ENCODE assay signal across 8 cellular contexts in genomic region chr17:1708791-1709346, GRCh38. TPM values are rescaled to one million over a fixed set of nuclear protein-coding genes. Genes with fewer than 3 reads are reported as not detected.
DNase-seq lines count a peak whose midpoint lies in the region; ATAC-seq, FAIRE-seq and TF ChIP-seq lines count a peak whose summit lies in the region.
"Not testable (repeated sequence)": the region's sequence is repeated elsewhere in the genome, so short reads cannot be mapped to it uniquely, and the experiment has no call there.
"Had no signal": no experiment of that assay in that cellular context is flagged by ENCODE, and none has a peak within 500 bp of the region (broad histone marks: within the 10 kb centered on the region; RNA-seq: fewer than 3 reads in every experiment).

No MANE protein-coding gene starts in this region.

- H2AK5ac ChIP-seq in H9 (ENCODE audit: insufficient read length, low read length) = not testable (repeated sequence)

- not testable (repeated sequence) for H4K20me1 ChIP-seq in H9 (ENCODE audit: control insufficient read depth, insufficient read depth, insufficient read length); K562 (replicated peaks; ENCODE audit: control insufficient read depth, insufficient read depth, low read length)
- peaks cover 38% of the 10 kb centered on the region for H4K20me1 ChIP-seq in osteoblast (ENCODE audit: insufficient read depth, low read length)

- intact Hi-C loops in K562 (cut with micrococcal nuclease) = not testable (repeated sequence)

- TF ChIP-seq CTCF in H9 (conservative IDR thresholded peaks at IDR 0.05); WERI-Rb-1 (IDR thresholded peaks at IDR 0.05; ENCODE audit: low read depth, low read length); K562 (IDR thresholded peaks at IDR 0.05 in 2 of 3, conservative IDR thresholded peaks at IDR 0.05 in 1 of 3; ENCODE audit: insufficient read depth in 2 of 3, low read depth in 1 of 3, low read length in 3 of 3); glutamatergic neuron (IDR thresholded peaks at IDR 0.05; ENCODE audit: partially characterized antibody, unreplicated experiment); osteoblast (IDR thresholded peaks at IDR 0.05; ENCODE audit: extremely low read depth, low read depth, low read length): not testable (repeated sequence)

- not testable (repeated sequence) for H3K27ac ChIP-seq in H9 (ENCODE audit: insufficient read length, low read depth, low read length); WERI-Rb-1; K562 (ENCODE audit: extremely low read depth, low read depth, low read length); osteoblast (ENCODE audit: low read depth, low read length)

- H3K4me3 Mint-ChIP-seq in H9 (peak overlapping the region; percentile 48 to 77), glutamatergic neuron (ENCODE audit: unreplicated experiment) (peak overlapping the region; percentile 25), naive B cell (peak overlapping the region in 5 of 8 donors; percentile 15 to 73 (median 55))
- H3K4me3 Mint-ChIP-seq in activated T-helper 17 cell treated with anti-CD3 and anti-CD28 coated beads, Interleukin-2, amount 50 U/mL, for 72 hours = peak overlapping the region; percentile 60

- DNase-seq in H9; WERI-Rb-1; K562 (ENCODE audit: extremely low read depth in 1 of 4, low spot score in 3 of 4); glutamatergic neuron; naive B cell: not testable (repeated sequence)
- peak; percentile 45 for DNase-seq in osteoblast (ENCODE audit: insufficient read length, low spot score, missing footprints)

- H3K36me3 Mint-ChIP-seq in H9 (ENCODE audit: insufficient read depth in 1 of 3, low read depth in 3 of 3) = peaks cover 0 to 13% (median 2%) of the 10 kb centered on the region in 3 experiments; a peak in 3 of 7 replicates
- H3K36me3 Mint-ChIP-seq in activated T-helper 17 cell treated with anti-CD3 and anti-CD28 coated beads, Interleukin-2, amount 50 U/mL, for 72 hours (ENCODE audit: low read depth) = peaks cover 17% of the 10 kb centered on the region
- not testable (repeated sequence) for H3K36me3 Mint-ChIP-seq in glutamatergic neuron (ENCODE audit: unreplicated experiment); naive B cell

- POLR2A ChIA-PET in K562 (lab: Yijun Ruan, JAX) = interaction anchor here (0.6 kb wide), 1 partner anchor 22 kb away, joined by 3 read pairs; no protein-coding TSS in a partner anchor

- H3K14ac ChIP-seq in H9 (ENCODE audit: insufficient read depth, low read length) = not testable (repeated sequence)

- no CpG with 5 or more reads among the region's 10 CpGs for WGBS in H9 (ENCODE audit: extremely low coverage, insufficient read length, low lambda C conversion rate)
- 82% methylated on average over 6 of the region's 10 CpGs for WGBS in K562 (ENCODE audit: insufficient coverage, low coverage, missing lambda C conversion rate)

- not testable (repeated sequence) for H3K4me2 ChIP-seq in H9 (ENCODE audit: insufficient read depth, insufficient read length, low read length); K562 (ENCODE audit: insufficient read depth, low read length); osteoblast (ENCODE audit: insufficient read depth, low read length)

- TF ChIP-seq RAD21 in K562 (CRISPR knock-in tag; conservative IDR thresholded peaks at IDR 0.05 in 1 of 2, IDR thresholded peaks at IDR 0.05 in 1 of 2) = not testable (repeated sequence)

- H4K91ac ChIP-seq in H9 (ENCODE audit: insufficient read length, low read depth, low read length) = not testable (repeated sequence)

- H3K4ac ChIP-seq in H9 (ENCODE audit: low read depth, low read length) = not testable (repeated sequence)

- H3K36me3 ChIP-seq in WERI-Rb-1 = not testable (repeated sequence)
- H3K36me3 ChIP-seq in K562 (ENCODE audit: control insufficient read depth, insufficient read depth, low read length) (peaks cover 24% of the 10 kb centered on the region; the same call in 2 of the 3 replicates), osteoblast (ENCODE audit: insufficient read depth, low read length) (peaks cover 25% of the 10 kb centered on the region)

- BruUV-seq in K562 (replicated peaks; lab: Mats Ljungman, UMichigan) = not testable (repeated sequence)

- H3K4me1 Mint-ChIP-seq in H9 (peaks cover 22 to 28% of the 10 kb centered on the region in 2 experiments), naive B cell (peaks cover 0 to 11% (median 10%) of the 10 kb centered on the region in 3 donors)
- not testable (repeated sequence) for H3K4me1 Mint-ChIP-seq in activated T-helper 17 cell treated with anti-CD3 and anti-CD28 coated beads, Interleukin-2, amount 50 U/mL, for 72 hours; glutamatergic neuron (ENCODE audit: low read depth, unreplicated experiment)

- H2BK12ac ChIP-seq in H9 (ENCODE audit: insufficient read length, low read depth, low read length) = not testable (repeated sequence)

- not testable (repeated sequence) for H3K79me2 ChIP-seq in H9 (ENCODE audit: insufficient read depth, low read length)
- H3K79me2 ChIP-seq in K562 (ENCODE audit: control insufficient read depth, insufficient read depth, low read length) (peaks cover 22% of the 10 kb centered on the region), osteoblast (ENCODE audit: insufficient read depth, low read length) (peaks cover 24% of the 10 kb centered on the region)

- not testable (repeated sequence) for H2BK15ac ChIP-seq in H9 (ENCODE audit: low read depth, low read length)

- H3K9me3 ChIP-seq in H9 (ENCODE audit: control insufficient read depth, low read depth, low read length); WERI-Rb-1 (ENCODE audit: severe bottlenecking); K562 (replicated peaks; ENCODE audit: control insufficient read depth, insufficient read depth, low read depth, low read length); osteoblast (ENCODE audit: low read depth, low read length): not testable (repeated sequence)

- not testable (repeated sequence) for TF ChIP-seq EP300 in K562 (IDR thresholded peaks at IDR 0.05; ENCODE audit: low read length)

- H3K9ac ChIP-seq in H9 (ENCODE audit: extremely low read depth, insufficient read length, low read length); K562 (ENCODE audit: insufficient read depth in 1 of 2, low read depth in 2 of 2, low read length in 2 of 2): not testable (repeated sequence)

- H3K9me3 Mint-ChIP-seq in H9; activated T-helper 17 cell treated with anti-CD3 and anti-CD28 coated beads, Interleukin-2, amount 50 U/mL, for 72 hours; glutamatergic neuron (ENCODE audit: unreplicated experiment); naive B cell: not testable (repeated sequence)

- not testable (repeated sequence) for H3K27me3 ChIP-seq in H9 (ENCODE audit: insufficient read depth, low read length); WERI-Rb-1 (ENCODE audit: insufficient read depth, low read depth, severe bottlenecking); K562 (ENCODE audit: control insufficient read depth in 2 of 2, insufficient read depth in 2 of 2, low read length in 2 of 2); osteoblast (ENCODE audit: insufficient read depth, low read length)

- not testable (repeated sequence) for H2BK120ac ChIP-seq in H9 (ENCODE audit: low read depth, low read length, poor library complexity, severe bottlenecking)

- not testable (repeated sequence) for H3K56ac ChIP-seq in H9 (ENCODE audit: insufficient read length, low read depth, low read length)

- not testable (repeated sequence) for H4K5ac ChIP-seq in H9 (ENCODE audit: insufficient read length, low read depth, low read length)

- H3K18ac ChIP-seq in H9 (ENCODE audit: insufficient read length, low read depth, low read length) = not testable (repeated sequence)

- peaks cover 16% of the 10 kb centered on the region for H3K23me2 ChIP-seq in H9 (ENCODE audit: insufficient read length, low read depth, low read length, poor library complexity, severe bottlenecking)

- in situ Hi-C loops in K562 (cut with MboI) = not testable (repeated sequence)

- H3K9me1 ChIP-seq in K562 (ENCODE audit: control insufficient read depth, insufficient read depth, low read length) = not testable (repeated sequence)

- peak overlapping the region; percentile 68; the same call in 1 of the 2 replicates for H3K4me3 ChIP-seq in WERI-Rb-1 (ENCODE audit: low read depth, low read length)
- H3K4me3 ChIP-seq in K562; osteoblast (ENCODE audit: insufficient read depth, low read length): not testable (repeated sequence)

- ATAC-seq in activated T-helper 17 cell treated with anti-CD3 and anti-CD28 coated beads, Interleukin-2, amount 50 U/mL, for 72 hours (replicated peaks); K562; naive B cell (ENCODE audit: low read depth in 2 of 2): not testable (repeated sequence)

- not testable (repeated sequence) for TF ChIP-seq POLR2A in K562 (conservative IDR thresholded peaks at IDR 0.05)

- not testable (repeated sequence) for H3K27me3 Mint-ChIP-seq in H9 (ENCODE audit: low read depth); activated T-helper 17 cell treated with anti-CD3 and anti-CD28 coated beads, Interleukin-2, amount 50 U/mL, for 72 hours; glutamatergic neuron (ENCODE audit: unreplicated experiment)
- H3K27me3 Mint-ChIP-seq in naive B cell = peaks cover 45 to 81% (median 60%) of the 10 kb centered on the region in 3 donors

- CTCF ChIA-PET in K562 (lab: Yijun Ruan, JAX; ENCODE audit: low intra/inter-chr PET ratio) = not testable (repeated sequence)

- not testable (repeated sequence) for H3K4me1 ChIP-seq in H9 (ENCODE audit: insufficient read depth, low read length)
- peaks cover 35 to 60% of the 10 kb centered on the region in 2 experiments for H3K4me1 ChIP-seq in K562 (replicated peaks in 1 of 2; ENCODE audit: control insufficient read depth in 2 of 2, insufficient read depth in 2 of 2, low read length in 2 of 2)
- peaks cover 35% of the 10 kb centered on the region for H3K4me1 ChIP-seq in osteoblast (ENCODE audit: insufficient read depth, low read length)

- not testable (repeated sequence) for H3K79me1 ChIP-seq in H9 (ENCODE audit: insufficient read depth, low read depth, low read length, poor library complexity, severe bottlenecking)

- not testable (repeated sequence) for H3K23ac ChIP-seq in H9 (ENCODE audit: insufficient read length, low read depth, low read length)

- not testable (repeated sequence) for H3K27ac Mint-ChIP-seq in H9; activated T-helper 17 cell treated with anti-CD3 and anti-CD28 coated beads, Interleukin-2, amount 50 U/mL, for 72 hours; glutamatergic neuron (ENCODE audit: unreplicated experiment)
- peak overlapping the region in 1 of 6 donors; percentile 30 for H3K27ac Mint-ChIP-seq in naive B cell

- not testable (repeated sequence) for H3T11ph ChIP-seq in H9 (ENCODE audit: low read length)

- H2BK20ac ChIP-seq in H9 (ENCODE audit: low read depth, low read length, poor library complexity, severe bottlenecking) = not testable (repeated sequence)

- H2BK5ac ChIP-seq in H9 (ENCODE audit: insufficient read length, low read length) = not testable (repeated sequence)

- H4K8ac ChIP-seq in H9 (replicated peaks; ENCODE audit: insufficient read length, low read depth, low read length) = not testable (repeated sequence)

- FAIRE-seq in K562 (lab: Jason Lieb, UNC) = not testable (repeated sequence)

- not testable (repeated sequence) for H2AFZ ChIP-seq in H9 (ENCODE audit: low read length); K562 (ENCODE audit: low read depth, low read length); osteoblast (ENCODE audit: low read length)

RNA-seq across cellular contexts. Expression of gene TLCD2, which starts 1.3 kb away (rescaled TPM):
- 1.3 and 1.5 TPM in 2 replicates for total RNA-seq in H9 (2021)
- total RNA-seq in activated T-helper 17 cell treated with anti-CD3 and anti-CD28 coated beads, Interleukin-2, amount 50 U/mL, for 72 hours = 1 to 10 TPM in 1 of 2 donors, under 1 TPM in 1; 0.26 to 1.1 TPM
- total RNA-seq in K562 (2011; cell fraction: chromatin; rRNA removed; ENCODE audit: low replicate concordance) = 1.2 and 1.5 TPM in 2 replicates
- total RNA-seq in K562 (2011; cell fraction: nucleolus; rRNA removed) = 1.1 and 1.2 TPM in 2 replicates
- total RNA-seq in K562 (2011; cell fraction: nucleoplasm; rRNA removed) = 1.2 and 1.5 TPM in 2 replicates
- total RNA-seq in K562 (2014; rRNA removed) = 0.45 and 0.54 TPM in 2 replicates
- total RNA-seq in K562 (2014; rRNA removed; fragmentation: Illumina TruSeq; extraction: Trizol) = 0.64 and 0.65 TPM in 2 replicates
- 0.76 and 0.98 TPM in 2 replicates for total RNA-seq in K562 (2015; rRNA removed; fragmentation: Illumina TruSeq; extraction: Trizol)
- total RNA-seq in K562 (2021) = 0.78 and 0.89 TPM in 2 replicates
- polyA plus RNA-seq in K562 (2011; rRNA removed) = 0.46 and 0.50 TPM in 2 replicates
- 0.49 and 0.53 TPM in 2 replicates for polyA plus RNA-seq in K562 (2011; cell fraction: cytosol; rRNA removed)
- 0.39 and 0.54 TPM in 2 replicates for polyA plus RNA-seq in K562 (2011; cell fraction: nucleus; rRNA removed)
- 0.89 and 4.5 TPM in 2 replicates for polyA plus RNA-seq in K562 (2012)
- 0.58 and 0.64 TPM in 2 replicates for polyA plus RNA-seq in K562 (2014; fragmentation: Illumina TruSeq; extraction: Trizol)
- polyA plus RNA-seq in K562 (2014; fragmentation: Nextera tagmentation; extraction: Ambion mirVana) = under 1 TPM; 0.10 to 0.13 TPM
- polyA plus RNA-seq in K562 (2014; rRNA removed) = 0.73 and 1.0 TPM in 2 replicates
- 0.72 and 0.81 TPM in 2 replicates for polyA minus RNA-seq in K562 (2011; rRNA and poly(A)+ RNA removed)
- polyA minus RNA-seq in K562 (2011; cell fraction: cytosol; rRNA and poly(A)+ RNA removed) = 0.48 and 0.73 TPM in 2 replicates
- polyA minus RNA-seq in K562 (2011; cell fraction: nucleus; rRNA and poly(A)+ RNA removed) = 0.40 and 0.56 TPM in 2 replicates
- 0.96 TPM for total RNA-seq in glutamatergic neuron (ENCODE audit: unreplicated experiment)
- polyA plus RNA-seq in naive B cell (ENCODE audit: low read depth in 6 of 6) = not detected
- total RNA-seq in osteoblast = 4.7 TPM in 2 replicates

RNA-seq across cellular contexts. Expression of gene WDR81, which starts 15.6 kb away (rescaled TPM):
- 20.2 and 22.5 TPM in 2 replicates for total RNA-seq in H9 (2021)
- 10 to 100 TPM; 13.2 to 20.2 TPM for total RNA-seq in activated T-helper 17 cell treated with anti-CD3 and anti-CD28 coated beads, Interleukin-2, amount 50 U/mL, for 72 hours
- 13.5 and 42.5 TPM in 2 replicates for total RNA-seq in K562 (2011; cell fraction: chromatin; rRNA removed; ENCODE audit: low replicate concordance)
- total RNA-seq in K562 (2011; cell fraction: nucleolus; rRNA removed) = 29.2 and 35.2 TPM in 2 replicates
- total RNA-seq in K562 (2011; cell fraction: nucleoplasm; rRNA removed) = 14.9 and 15.0 TPM in 2 replicates
- total RNA-seq in K562 (2014; rRNA removed) = 11.1 and 12.5 TPM in 2 replicates
- total RNA-seq in K562 (2014; rRNA removed; fragmentation: Illumina TruSeq; extraction: Trizol) = 0.89 and 1.7 TPM in 2 replicates
- 4.3 and 5.3 TPM in 2 replicates for total RNA-seq in K562 (2015; rRNA removed; fragmentation: Illumina TruSeq; extraction: Trizol)
- total RNA-seq in K562 (2021) = 13.0 and 17.1 TPM in 2 replicates
- 2.7 and 5.1 TPM in 2 replicates for polyA plus RNA-seq in K562 (2011; rRNA removed)
- polyA plus RNA-seq in K562 (2011; cell fraction: cytosol; rRNA removed) = 5.3 and 9.9 TPM in 2 replicates
- 26.4 and 53.6 TPM in 2 replicates for polyA plus RNA-seq in K562 (2011; cell fraction: nucleus; rRNA removed)
- polyA plus RNA-seq in K562 (2012) = 8.7 and 12.9 TPM in 2 replicates
- polyA plus RNA-seq in K562 (2014; fragmentation: Illumina TruSeq; extraction: Trizol) = 3.3 and 9.0 TPM in 2 replicates
- polyA plus RNA-seq in K562 (2014; fragmentation: Nextera tagmentation; extraction: Ambion mirVana) = under 1 TPM; 0.01 to 0.04 TPM
- 12.2 and 12.9 TPM in 2 replicates for polyA plus RNA-seq in K562 (2014; rRNA removed)
- polyA minus RNA-seq in K562 (2011; rRNA and poly(A)+ RNA removed) = 1.3 and 3.6 TPM in 2 replicates
- polyA minus RNA-seq in K562 (2011; cell fraction: cytosol; rRNA and poly(A)+ RNA removed) = 10.1 and 18.5 TPM in 2 replicates
- polyA minus RNA-seq in K562 (2011; cell fraction: nucleus; rRNA and poly(A)+ RNA removed) = 9.9 and 15.3 TPM in 2 replicates
- 13.4 TPM for total RNA-seq in glutamatergic neuron (ENCODE audit: unreplicated experiment)
- 10 to 100 TPM in 3 of 6 donors, 1 to 10 TPM in 3; 2.1 to 19.1 (median 9.9) TPM for polyA plus RNA-seq in naive B cell (ENCODE audit: low read depth in 6 of 6)
- total RNA-seq in osteoblast = 47.7 and 47.8 TPM in 2 replicates

RNA-seq across cellular contexts. Expression of gene PRPF8, which starts 24.2 kb away (rescaled TPM):
- total RNA-seq in H9 (2021) (402 and 408 TPM in 2 replicates), K562 (2014; rRNA removed) (85.9 and 111 TPM in 2 replicates), K562 (2014; rRNA removed; fragmentation: Illumina TruSeq; extraction: Trizol) (64.3 and 72.1 TPM in 2 replicates), K562 (2015; rRNA removed; fragmentation: Illumina TruSeq; extraction: Trizol) (64.6 and 74.2 TPM in 2 replicates), K562 (2021) (278 and 294 TPM in 2 replicates), glutamatergic neuron (ENCODE audit: unreplicated experiment) (297 TPM), osteoblast (107 and 111 TPM in 2 replicates)
- 100 to 1,000 TPM; 353 to 426 TPM for total RNA-seq in activated T-helper 17 cell treated with anti-CD3 and anti-CD28 coated beads, Interleukin-2, amount 50 U/mL, for 72 hours
- total RNA-seq in K562 (2011; cell fraction: chromatin; rRNA removed; ENCODE audit: low replicate concordance) = 654 and 969 TPM in 2 replicates
- total RNA-seq in K562 (2011; cell fraction: nucleolus; rRNA removed) = 322 and 340 TPM in 2 replicates
- total RNA-seq in K562 (2011; cell fraction: nucleoplasm; rRNA removed) = 351 and 363 TPM in 2 replicates
- polyA plus RNA-seq in K562 (2011; rRNA removed) (64.3 and 160 TPM in 2 replicates), K562 (2014; fragmentation: Illumina TruSeq; extraction: Trizol) (208 and 224 TPM in 2 replicates), K562 (2014; fragmentation: Nextera tagmentation; extraction: Ambion mirVana) (100 to 1,000 TPM; 128 to 174 TPM), K562 (2014; rRNA removed) (77.2 and 85.9 TPM in 2 replicates), naive B cell (ENCODE audit: low read depth in 6 of 6) (100 to 1,000 TPM in 5 of 6 donors, 10 to 100 TPM in 1; 54.2 to 184 (median 139) TPM)
- 111 and 123 TPM in 2 replicates for polyA plus RNA-seq in K562 (2011; cell fraction: cytosol; rRNA removed)
- 279 and 287 TPM in 2 replicates for polyA plus RNA-seq in K562 (2011; cell fraction: nucleus; rRNA removed)
- 137 and 179 TPM in 2 replicates for polyA plus RNA-seq in K562 (2012)
- polyA minus RNA-seq in K562 (2011; rRNA and poly(A)+ RNA removed) = 219 and 329 TPM in 2 replicates
- 406 and 503 TPM in 2 replicates for polyA minus RNA-seq in K562 (2011; cell fraction: cytosol; rRNA and poly(A)+ RNA removed)
- 87.5 and 163 TPM in 2 replicates for polyA minus RNA-seq in K562 (2011; cell fraction: nucleus; rRNA and poly(A)+ RNA removed)

RNA-seq across cellular contexts. Expression of gene SERPINF2, which starts 33.8 kb away (rescaled TPM):
- total RNA-seq in H9 (2021) (0.50 and 0.68 TPM in 2 replicates), K562 (2014; rRNA removed) (not detected in 2 replicates), K562 (2014; rRNA removed; fragmentation: Illumina TruSeq; extraction: Trizol) (not detected in 2 replicates), K562 (2015; rRNA removed; fragmentation: Illumina TruSeq; extraction: Trizol) (not detected in 2 replicates), K562 (2021) (0.22 TPM in 2 replicates), glutamatergic neuron (ENCODE audit: unreplicated experiment) (0.37 TPM), osteoblast (under 0.01 TPM in 1 of 2 replicates, not detected in the other)
- under 1 TPM; 0.45 to 0.85 TPM for total RNA-seq in activated T-helper 17 cell treated with anti-CD3 and anti-CD28 coated beads, Interleukin-2, amount 50 U/mL, for 72 hours
- total RNA-seq in K562 (2011; cell fraction: chromatin; rRNA removed; ENCODE audit: low replicate concordance) = 0.25 TPM in 1 of 2 replicates, not detected in the other
- not detected in 2 replicates for total RNA-seq in K562 (2011; cell fraction: nucleolus; rRNA removed)
- total RNA-seq in K562 (2011; cell fraction: nucleoplasm; rRNA removed) = not detected in 2 replicates
- polyA plus RNA-seq in K562 (2011; rRNA removed) (0.04 TPM in 1 of 2 replicates, not detected in the other), K562 (2014; fragmentation: Illumina TruSeq; extraction: Trizol) (not detected in 2 replicates), K562 (2014; fragmentation: Nextera tagmentation; extraction: Ambion mirVana) (not detected), K562 (2014; rRNA removed) (not detected in 2 replicates), naive B cell (ENCODE audit: low read depth in 6 of 6) (under 1 TPM in 3 of 6 donors, not detected in 3; 0.25 to 0.59 (median 0.40) TPM)
- 0.03 TPM in 1 of 2 replicates, not detected in the other for polyA plus RNA-seq in K562 (2011; cell fraction: cytosol; rRNA removed)
- polyA plus RNA-seq in K562 (2011; cell fraction: nucleus; rRNA removed) = 0.07 TPM in 1 of 2 replicates, not detected in the other
- polyA plus RNA-seq in K562 (2012) = 0.03 and 0.06 TPM in 2 replicates
- polyA minus RNA-seq in K562 (2011; rRNA and poly(A)+ RNA removed) = not detected in 2 replicates
- polyA minus RNA-seq in K562 (2011; cell fraction: cytosol; rRNA and poly(A)+ RNA removed) = 0.91 TPM in 1 of 2 replicates, not detected in the other
- polyA minus RNA-seq in K562 (2011; cell fraction: nucleus; rRNA and poly(A)+ RNA removed) = not detected in 2 replicates

RNA-seq across cellular contexts. Expression of gene SERPINF1, which starts 53.0 kb away (rescaled TPM):
- total RNA-seq in H9 (2021) (19.6 and 22.5 TPM in 2 replicates), K562 (2014; rRNA removed) (37.7 and 54.7 TPM in 2 replicates), K562 (2014; rRNA removed; fragmentation: Illumina TruSeq; extraction: Trizol) (21.5 and 27.5 TPM in 2 replicates), K562 (2015; rRNA removed; fragmentation: Illumina TruSeq; extraction: Trizol) (37.0 and 40.4 TPM in 2 replicates), K562 (2021) (34.5 and 44.2 TPM in 2 replicates), glutamatergic neuron (ENCODE audit: unreplicated experiment) (9.7 TPM), osteoblast (309 and 314 TPM in 2 replicates)
- not detected for total RNA-seq in activated T-helper 17 cell treated with anti-CD3 and anti-CD28 coated beads, Interleukin-2, amount 50 U/mL, for 72 hours
- 49.3 and 78.6 TPM in 2 replicates for total RNA-seq in K562 (2011; cell fraction: chromatin; rRNA removed; ENCODE audit: low replicate concordance)
- total RNA-seq in K562 (2011; cell fraction: nucleolus; rRNA removed) = 114 and 121 TPM in 2 replicates
- 64.9 and 87.2 TPM in 2 replicates for total RNA-seq in K562 (2011; cell fraction: nucleoplasm; rRNA removed)
- polyA plus RNA-seq in K562 (2011; rRNA removed) (66.9 and 85.2 TPM in 2 replicates), K562 (2014; fragmentation: Illumina TruSeq; extraction: Trizol) (44.8 and 53.4 TPM in 2 replicates), K562 (2014; fragmentation: Nextera tagmentation; extraction: Ambion mirVana) (1 to 10 TPM; 2.6 to 6.3 TPM), K562 (2014; rRNA removed) (42.4 and 78.9 TPM in 2 replicates), naive B cell (ENCODE audit: low read depth in 6 of 6) (10 to 100 TPM in 1 of 6 donors, 1 to 10 TPM in 5; 1.3 to 15.3 (median 5.4) TPM)
- polyA plus RNA-seq in K562 (2011; cell fraction: cytosol; rRNA removed) = 137 and 141 TPM in 2 replicates
- 57.8 and 67.5 TPM in 2 replicates for polyA plus RNA-seq in K562 (2011; cell fraction: nucleus; rRNA removed)
- 34.1 and 98.1 TPM in 2 replicates for polyA plus RNA-seq in K562 (2012)
- 35.2 and 36.2 TPM in 2 replicates for polyA minus RNA-seq in K562 (2011; rRNA and poly(A)+ RNA removed)
- polyA minus RNA-seq in K562 (2011; cell fraction: cytosol; rRNA and poly(A)+ RNA removed) = 21.5 and 27.6 TPM in 2 replicates
- polyA minus RNA-seq in K562 (2011; cell fraction: nucleus; rRNA and poly(A)+ RNA removed) = 9.0 and 17.2 TPM in 2 replicates
- total RNA-seq: M059J had no signal
